8 cellular contexts compared by ENCODE assay signal in genomic region chr1:201828820-201829774, GRCh38. TPM values are rescaled to one million over a fixed set of nuclear protein-coding genes. Genes with fewer than 3 reads are reported as not detected.
DNase-seq lines count a peak whose midpoint lies in the region; ATAC-seq, FAIRE-seq and TF ChIP-seq lines count a peak whose summit lies in the region.

Gene IPO9, plus strand, starts transcription at chr1:201829157. Its CDS starts 53 bp downstream, at chr1:201829210.

- peak within 1 kb of the TSS; percentile 77 for H3K9ac ChIP-seq in mammary epithelial cell (ENCODE audit: insufficient read depth, low read length)

- H4K20me1 ChIP-seq in mammary epithelial cell (ENCODE audit: insufficient read depth, low read length): no peaks in the 10 kb centered on the region

- FAIRE-seq in small intestine (lab: Jason Lieb, UNC): no peak

- intact Hi-C loops in mammary epithelial cell (cut with micrococcal nuclease): loop anchor here (2.0 to 5.0 kb wide), 2 partner anchors 48 to 290 kb away; no protein-coding TSS in a partner anchor

- ATAC-seq in GM18873 (IDR thresholded peaks at IDR 0.05; ENCODE audit: low FRiP score, unreplicated experiment): peak; percentile 61
- peak; percentile 86 for ATAC-seq in HG03135 (IDR thresholded peaks at IDR 0.05; ENCODE audit: unreplicated experiment)

- TSS peak; percentile 81 for BruUV-seq in mammary epithelial cell (replicated peaks; lab: Mats Ljungman, UMichigan)

- H3K27me3 ChIP-seq in mammary epithelial cell (ENCODE audit: insufficient read depth, low read length) (no peaks in the 10 kb centered on the region), small intestine (ENCODE audit: control insufficient read depth in 2 of 2, insufficient read depth in 2 of 2, low read length in 2 of 2) (no peaks in the 10 kb centered on the region)

- peaks cover 50% of the 10 kb centered on the region for H3K79me2 ChIP-seq in mammary epithelial cell (ENCODE audit: insufficient read depth, low read length)

- 0% methylated on average over 19 of the region's 58 CpGs for WGBS in mammary epithelial cell (ENCODE audit: low coverage, missing lambda C conversion rate)
- 1% methylated on average over 53 to 58 of the region's 58 CpGs for WGBS in small intestine, 3 donors

- H3K36me3 ChIP-seq in mammary epithelial cell (ENCODE audit: insufficient read depth, low read length) (no peaks in the 10 kb centered on the region), small intestine (ENCODE audit: control insufficient read depth in 2 of 2, insufficient read depth in 2 of 2, low read length in 2 of 2) (no peaks in the 10 kb centered on the region)

- H3K9me3 ChIP-seq in mammary epithelial cell (replicated peaks; ENCODE audit: insufficient read depth, low read length) (no peaks in the 10 kb centered on the region), small intestine (ENCODE audit: control insufficient read depth, low read depth) (no peaks in the 10 kb centered on the region)

- DNase-seq in AG08395 (ENCODE audit: low spot score): peak; percentile 99
- peak; percentile 92 for DNase-seq in NCI-H2227 treated with DMSO at 0.1 percent for 48 hours (lab: John Stamatoyannopoulos, UW)
- peak; percentile 90 for DNase-seq in mammary epithelial cell
- peak; percentile 100 for DNase-seq in iPS-NIHi11 (ENCODE audit: low spot score)
- DNase-seq in small intestine: peak; percentile 93

- H3K4me3 ChIP-seq in WI38 (ENCODE audit: low read depth, low read length): peak within 1 kb of the TSS; percentile 95
- H3K4me3 ChIP-seq in mammary epithelial cell (replicated peaks in 1 of 3; ENCODE audit: insufficient read depth in 1 of 3, low read depth in 2 of 3, low read length in 3 of 3): peak within 1 kb of the TSS; percentile 74 to 90 (median 79)
- peak within 1 kb of the TSS; percentile 67 to 84 for H3K4me3 ChIP-seq in small intestine (ENCODE audit: low read depth in 1 of 2, low read length in 2 of 2)

- in situ Hi-C loops in mammary epithelial cell (cut with MboI; ENCODE audit: low sequenced_read_pairs in 2 of 2): no loop called here

- peaks cover 8% of the 10 kb centered on the region for H3K4me1 ChIP-seq in mammary epithelial cell (ENCODE audit: insufficient read depth, low read length)
- peaks cover 0 to 8% of the 10 kb centered on the region in 2 donors for H3K4me1 ChIP-seq in small intestine (ENCODE audit: control insufficient read depth in 2 of 2, insufficient read depth in 1 of 2, low read depth in 1 of 2, low read length in 1 of 2)

- dilution Hi-C loops in mammary epithelial cell (cut with HindIII; ENCODE audit: low sequenced_read_pairs): loop anchor here (5.0 kb wide), 1 partner anchor 38 kb away; no protein-coding TSS in a partner anchor

- peak within 1 kb of the TSS; percentile 91 for H3K4me2 ChIP-seq in mammary epithelial cell (ENCODE audit: insufficient read depth, low read depth, low read length)

- TF ChIP-seq CTCF in WI38 (IDR thresholded peaks at IDR 0.05; ENCODE audit: low read depth, low read length) (peak; percentile 79), mammary epithelial cell (conservative IDR thresholded peaks at IDR 0.05 in 1 of 2, IDR thresholded peaks at IDR 0.05 in 1 of 2; ENCODE audit: extremely low read depth in 1 of 2, insufficient read depth in 1 of 2, low read depth in 1 of 2, low read length in 2 of 2) (peak; percentile 84 to 88)

- peak within 1 kb of the TSS; percentile 93 for H2AFZ ChIP-seq in mammary epithelial cell (ENCODE audit: low read depth, low read length)

- CTCF ChIA-PET in mammary epithelial cell (lab: Charles Lee; ENCODE audit: low non-redundant PET): no interaction called here

- H3K27ac ChIP-seq in mammary epithelial cell (ENCODE audit: insufficient read depth, low read depth, low read length) (peak within 1 kb of the TSS; percentile 67), small intestine (ENCODE audit: low read depth in 1 of 2, low read length in 1 of 2) (peak within 1 kb of the TSS; percentile 63 to 93)

RNA-seq across cellular contexts. Expression of gene IPO9, which starts in this region (rescaled TPM):
- 10 to 100 TPM; 22.7 to 61.3 TPM for total RNA-seq in mammary epithelial cell
- polyA plus RNA-seq in mammary epithelial cell (32.1 TPM), small intestine (10 to 100 TPM in 1 of 3 donors, 1 to 10 TPM in 2; 7.0 to 15.8 (median 8.7) TPM)
- 35.9 TPM for polyA minus RNA-seq in mammary epithelial cell

Comparison
In these comparisons a context has a peak if more than half of its experiments do, and no peak if none do; other contexts are left out.
1. Peak in every context shown above with its lines: DNase-seq, ATAC-seq, H3K4me3 ChIP-seq and H3K27ac ChIP-seq.